ENCODE assay signal across 17 cellular contexts in the genomic region with DNA sequence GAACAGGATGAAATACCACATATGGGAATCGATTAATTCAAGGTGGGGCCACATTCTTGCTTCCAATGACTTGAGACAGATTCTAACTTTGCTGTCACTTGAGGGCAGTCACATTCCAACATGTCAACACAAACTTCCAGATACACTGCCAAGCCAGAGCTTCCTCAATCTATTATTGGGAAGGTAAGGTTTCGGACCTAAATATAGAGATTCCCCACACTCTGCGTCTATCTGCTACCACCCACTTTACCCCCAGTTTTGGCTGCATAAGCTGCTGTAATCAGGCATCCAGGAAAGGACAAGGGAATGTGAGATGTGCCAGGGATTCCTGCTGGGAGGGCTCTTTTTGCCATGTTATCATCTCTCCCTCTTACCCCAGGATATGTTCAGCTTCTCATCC. TPM values are rescaled to one million over a fixed set of nuclear protein-coding genes. Genes with fewer than 3 reads are reported as not detected.
DNase-seq lines count a peak whose midpoint lies in the region; ATAC-seq and TF ChIP-seq lines count a peak whose summit lies in the region.
"Had no signal": no experiment of that assay in that cellular context is flagged by ENCODE, and none has a peak within 500 bp of the region (broad histone marks: within the 10 kb centered on the region; RNA-seq: fewer than 3 reads in every experiment).

No MANE protein-coding gene starts in this region.

- no peaks in the 10 kb centered on the region for H4K20me1 ChIP-seq in GM23248 (ENCODE audit: insufficient read depth)
- H4K20me1 ChIP-seq in neural progenitor cell (ENCODE audit: low read depth), result no peaks in the 10 kb centered on the region

- H3K27me3 Mint-ChIP-seq in neural progenitor cell (ENCODE audit: insufficient read depth, low read depth), result no peaks in the 10 kb centered on the region
- H3K27me3 Mint-ChIP-seq: CD4-positive, alpha-beta memory T cell had no signal

- no peak for TF ChIP-seq CTCF in cardiac muscle cell (IDR thresholded peaks at IDR 0.05; ENCODE audit: low read depth, low read length)
- TF ChIP-seq CTCF in psoas muscle (IDR thresholded peaks at IDR 0.05), result no peak
- TF ChIP-seq CTCF in neural progenitor cell (IDR thresholded peaks at IDR 0.05), result no peak

- H3K9me2 ChIP-seq in GM23248 (ENCODE audit: insufficient read depth), result no peaks in the 10 kb centered on the region

- no peak overlapping the region for H3K4me3 ChIP-seq in GM23248
- H3K4me3 ChIP-seq in cardiac muscle cell, result no peak overlapping the region
- H3K4me3 ChIP-seq in psoas muscle, result no peak overlapping the region
- no peak overlapping the region for H3K4me3 ChIP-seq in neural progenitor cell

- H3K27ac ChIP-seq in GM23248, result 0 out of 2 replicates have a peak overlapping the region, but pooled peaks have one; percentile 10
- H3K27ac ChIP-seq in cardiac muscle cell, result peak overlapping the region; percentile 56
- H3K27ac ChIP-seq in psoas muscle, result peak overlapping the region; percentile 47
- H3K27ac ChIP-seq in neural progenitor cell, result no peak overlapping the region
- H3K27ac ChIP-seq: C4-2B had no signal

- H3F3A ChIP-seq in GM23248 (ENCODE audit: insufficient read depth) (peaks cover 58% of the 10 kb centered on the region), neural progenitor cell (ENCODE audit: low read depth) (no peaks in the 10 kb centered on the region)

- H2AFZ ChIP-seq in GM23248 (no peak overlapping the region), neural progenitor cell (replicated peaks) (no peak overlapping the region)

- H3K4me3 Mint-ChIP-seq in neural progenitor cell, result no peak overlapping the region
- H3K4me3 Mint-ChIP-seq: CD4-positive, alpha-beta memory T cell; H9 had no signal

- H3K79me2 ChIP-seq in GM23248 (ENCODE audit: insufficient read depth), result peaks cover 20% of the 10 kb centered on the region; the same call in 1 of the 2 replicates
- H3K79me2 ChIP-seq in neural progenitor cell (ENCODE audit: low read depth), result no peaks in the 10 kb centered on the region

- H3K27me3 ChIP-seq in GM23248 (replicated peaks; ENCODE audit: insufficient read depth), result no peaks in the 10 kb centered on the region
- no peaks in the 10 kb centered on the region for H3K27me3 ChIP-seq in cardiac muscle cell
- no peaks in the 10 kb centered on the region for H3K27me3 ChIP-seq in psoas muscle (ENCODE audit: insufficient read depth in 3 of 3, low read length in 2 of 3)
- H3K27me3 ChIP-seq in neural progenitor cell, result no peaks in the 10 kb centered on the region
- H3K27me3 ChIP-seq: BE2C had no signal

- no peaks in the 10 kb centered on the region; the same call in 1 of the 2 replicates for H3K4me1 ChIP-seq in GM23248 (ENCODE audit: insufficient read depth)
- peaks cover 12% of the 10 kb centered on the region for H3K4me1 ChIP-seq in cardiac muscle cell (ENCODE audit: low read depth)
- peaks cover 8% of the 10 kb centered on the region for H3K4me1 ChIP-seq in psoas muscle
- H3K4me1 ChIP-seq in neural progenitor cell, result no peaks in the 10 kb centered on the region
- H3K4me1 ChIP-seq: BE2C had no signal

- intact Hi-C loops in left ventricle myocardium superior (cut with micrococcal nuclease), result no loop called here
- intact Hi-C loops in psoas muscle (cut with DNase I), result loop anchor here (2.0 to 5.0 kb wide), 2 partner anchors 32 to 35 kb away; no protein-coding TSS in a partner anchor

- H3K9ac ChIP-seq in GM23248 (no peak overlapping the region), neural progenitor cell (no peak overlapping the region)

- H3K36me3 Mint-ChIP-seq in neural progenitor cell, result peaks cover 54% of the 10 kb centered on the region

- H3K36me3 ChIP-seq in GM23248 (ENCODE audit: low read depth) (peaks cover 67% of the 10 kb centered on the region), cardiac muscle cell (no peaks in the 10 kb centered on the region), psoas muscle (ENCODE audit: insufficient read depth in 1 of 2, low read depth in 1 of 2) (peaks cover 0 to 9% of the 10 kb centered on the region in 2 donors), neural progenitor cell (peaks cover 10% of the 10 kb centered on the region)
- H3K36me3 ChIP-seq: BE2C had no signal

- no peaks in the 10 kb centered on the region for H3K9me3 ChIP-seq in GM23248 (ENCODE audit: low read depth)
- H3K9me3 ChIP-seq in cardiac muscle cell (ENCODE audit: low read depth), result no peaks in the 10 kb centered on the region
- peaks cover 6% of the 10 kb centered on the region for H3K9me3 ChIP-seq in psoas muscle
- H3K9me3 ChIP-seq in neural progenitor cell (ENCODE audit: low read depth), result peaks cover 3% of the 10 kb centered on the region
- H3K9me3 ChIP-seq: BE2C had no signal

- 67 to 73% methylated on average over 3 of the region's 3 CpGs for WGBS in GM23248 (ENCODE audit: low coverage in 1 of 2, low lambda C conversion rate in 2 of 2, missing lambda C conversion rate in 2 of 2), 2 experiments
- 24 to 43% (median 32%) methylated on average over 3 of the region's 3 CpGs for WGBS in psoas muscle, 3 donors

- H3K27ac Mint-ChIP-seq in neural progenitor cell, result no peak overlapping the region
- H3K27ac Mint-ChIP-seq: CD4-positive, alpha-beta memory T cell had no signal

- peaks cover 23% of the 10 kb centered on the region for H3K9me3 Mint-ChIP-seq in neural progenitor cell

- ATAC-seq in left ventricle myocardium superior (peak; percentile 88), psoas muscle (peak in 3 of 4 donors; percentile 16 to 56 (median 55))

- in situ Hi-C loops in GM23248 (cut with MboI), result no loop called here

- H3K4me1 Mint-ChIP-seq in neural progenitor cell, result no peaks in the 10 kb centered on the region
- H3K4me1 Mint-ChIP-seq: CD4-positive, alpha-beta memory T cell had no signal

- H3K4me2 ChIP-seq in GM23248 (ENCODE audit: unreplicated experiment), result no peak overlapping the region
- no peak overlapping the region for H3K4me2 ChIP-seq in neural progenitor cell

- DNase-seq in GM23248 (no peak), cardiac muscle cell (ENCODE audit: low read depth in 1 of 2, low spot score in 1 of 2) (peak in 1 of 2 donors; percentile 17), left ventricle myocardium superior (no peak), psoas muscle (no peak), OCI-M1 (lab: John Stamatoyannopoulos, UW) (no peak), glomerular visceral epithelial cell (ENCODE audit: extremely low spot score) (no peak), neural progenitor cell (ENCODE audit: low spot score) (no peak)
- DNase-seq: BE2C; CD4-positive, alpha-beta memory T cell; COR-L47; DMS153; DMS79 treated with DMSO at 0.1 percent for 48 hours; EL; GOT3; H9 had no signal

RNA-seq across cellular contexts. Expression of gene DGKI, which starts 20.5 kb away (rescaled TPM):
- total RNA-seq in GM23248 (2014; rRNA removed; shearing (Covaris generic)), result 21.1 and 25.9 TPM in 2 replicates
- polyA plus RNA-seq in GM23248 (2016; fragmentation: Nextera tagmentation; extraction: Ambion mirVana) (5.1 and 5.4 TPM in 2 replicates), cardiac muscle cell (35.0 and 61.4 TPM in 2 replicates), psoas muscle (under 1 TPM in 2 of 3 donors, not detected in 1; under 0.01 to 0.04 TPM)
- total RNA-seq in cardiac muscle cell (29.2 and 52.7 TPM in 2 replicates), left ventricle myocardium superior (0.47 TPM), psoas muscle (under 1 TPM in 3 of 4 donors, not detected in 1; 0.44 to 0.56 (median 0.45) TPM), neural progenitor cell (ENCODE audit: low replicate concordance) (3.4 and 5.5 TPM in 2 replicates)
- total RNA-seq: HT-29 had no signal
- polyA plus RNA-seq: CD4-positive, alpha-beta memory T cell had no signal
